Comparison of ENCODE assay signal across 1 cellular context in genomic region chr6:134502614-134503541, GRCh38.
A peak's percentile ranks its signal among the peaks of the same experiment; 100 is the strongest.
TF ChIP-seq lines count a peak whose summit lies in the region.

No MANE protein-coding gene starts in this region.

TF ChIP-seq in HepG2, 621 proteins besides CTCF, POLR2A, EP300 and RAD21 (continued from another document):
- TF ChIP-seq, protein P1, sequence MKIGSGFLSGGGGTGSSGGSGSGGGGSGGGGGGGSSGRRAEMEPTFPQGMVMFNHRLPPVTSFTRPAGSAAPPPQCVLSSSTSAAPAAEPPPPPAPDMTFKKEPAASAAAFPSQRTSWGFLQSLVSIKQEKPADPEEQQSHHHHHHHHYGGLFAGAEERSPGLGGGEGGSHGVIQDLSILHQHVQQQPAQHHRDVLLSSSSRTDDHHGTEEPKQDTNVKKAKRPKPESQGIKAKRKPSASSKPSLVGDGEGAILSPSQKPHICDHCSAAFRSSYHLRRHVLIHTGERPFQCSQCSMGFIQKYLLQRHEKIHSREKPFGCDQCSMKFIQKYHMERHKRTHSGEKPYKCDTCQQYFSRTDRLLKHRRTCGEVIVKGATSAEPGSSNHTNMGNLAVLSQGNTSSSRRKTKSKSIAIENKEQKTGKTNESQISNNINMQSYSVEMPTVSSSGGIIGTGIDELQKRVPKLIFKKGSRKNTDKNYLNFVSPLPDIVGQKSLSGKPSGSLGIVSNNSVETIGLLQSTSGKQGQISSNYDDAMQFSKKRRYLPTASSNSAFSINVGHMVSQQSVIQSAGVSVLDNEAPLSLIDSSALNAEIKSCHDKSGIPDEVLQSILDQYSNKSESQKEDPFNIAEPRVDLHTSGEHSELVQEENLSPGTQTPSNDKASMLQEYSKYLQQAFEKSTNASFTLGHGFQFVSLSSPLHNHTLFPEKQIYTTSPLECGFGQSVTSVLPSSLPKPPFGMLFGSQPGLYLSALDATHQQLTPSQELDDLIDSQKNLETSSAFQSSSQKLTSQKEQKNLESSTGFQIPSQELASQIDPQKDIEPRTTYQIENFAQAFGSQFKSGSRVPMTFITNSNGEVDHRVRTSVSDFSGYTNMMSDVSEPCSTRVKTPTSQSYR (CRISPR knock-in tag; IDR thresholded peaks at IDR 0.05; ENCODE audit: borderline replicate concordance): 0 out of 2 replicates have a peak, but pooled peaks have one; percentile 34
- no peak for TF ChIP-seq ZNF468 (CRISPR knock-in tag; IDR thresholded peaks at IDR 0.05)
- TF ChIP-seq, protein P2, sequence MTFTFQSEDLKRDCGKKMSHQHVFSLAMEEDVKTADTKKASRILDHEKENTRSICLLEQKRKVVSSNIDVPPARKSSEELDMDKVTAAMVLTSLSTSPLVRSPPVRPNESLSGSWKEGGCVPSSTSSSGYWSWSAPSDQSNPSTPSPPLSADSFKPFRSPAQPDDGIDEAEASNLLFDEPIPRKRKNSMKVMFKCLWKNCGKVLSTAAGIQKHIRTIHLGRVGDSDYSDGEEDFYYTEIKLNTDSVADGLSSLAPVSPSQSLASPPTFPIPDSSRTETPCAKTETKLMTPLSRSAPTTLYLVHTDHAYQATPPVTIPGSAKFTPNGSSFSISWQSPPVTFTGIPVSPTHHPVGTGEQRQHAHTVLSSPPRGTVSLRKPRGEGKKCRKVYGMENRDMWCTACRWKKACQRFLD (CRISPR knock-in tag; IDR thresholded peaks at IDR 0.05; ENCODE audit: borderline replicate concordance): no peak
- no peak for TF ChIP-seq HMG20A (CRISPR knock-in tag; IDR thresholded peaks at IDR 0.05; ENCODE audit: borderline replicate concordance)
- TF ChIP-seq ZNF225 (CRISPR knock-in tag; IDR thresholded peaks at IDR 0.05): no peak
